In genomic region chr1:226702318-226702956, GRCh38 we compare ENCODE assay signal across 8 cellular contexts. TPM values are rescaled to one million over a fixed set of nuclear protein-coding genes. Genes with fewer than 3 reads are reported as not detected.
DNase-seq lines count a peak whose midpoint lies in the region; TF ChIP-seq lines count a peak whose summit lies in the region.

No MANE protein-coding gene starts in this region.

- no peak for TF ChIP-seq RAD21 in SK-N-SH (IDR thresholded peaks at IDR 0.05; ENCODE audit: low read length)

- H3K36me3 ChIP-seq in SK-N-SH (replicated peaks in 1 of 2; ENCODE audit: control insufficient read depth in 1 of 2, insufficient read depth in 2 of 2, low read length in 1 of 2): no peaks in the 10 kb centered on the region

- H3K27ac Mint-ChIP-seq in progenitor cell of endocrine pancreas: peak overlapping the region; percentile 95

- TF ChIP-seq EP300 in SK-N-SH (IDR thresholded peaks at IDR 0.05; ENCODE audit: borderline replicate concordance in 1 of 2, low read depth in 1 of 2, low read length in 1 of 2): no peak

- H3K4me2 ChIP-seq in SK-N-SH: peak overlapping the region; percentile 85

- peaks cover 3% of the 10 kb centered on the region for H3K4me1 Mint-ChIP-seq in progenitor cell of endocrine pancreas (ENCODE audit: low read depth)

- TF ChIP-seq CTCF in SK-N-SH (IDR thresholded peaks at IDR 0.05): no peak
- no peak for TF ChIP-seq CTCF in fibroblast of mammary gland (conservative IDR thresholded peaks at IDR 0.05; ENCODE audit: control insufficient read depth, insufficient read depth, low read depth, low read length)
- no peak for TF ChIP-seq CTCF in progenitor cell of endocrine pancreas (IDR thresholded peaks at IDR 0.05; ENCODE audit: unreplicated experiment)
- no peak for TF ChIP-seq CTCF in GM13976 (IDR thresholded peaks at IDR 0.05; ENCODE audit: borderline replicate concordance, control extremely low read depth, extremely low read depth, insufficient read depth, missing control alignments)

- H2AFZ ChIP-seq in SK-N-SH (ENCODE audit: low read depth): peak overlapping the region; percentile 98; the same call in 1 of the 2 replicates

- no peak overlapping the region for H3K9ac ChIP-seq in SK-N-SH

- H3F3A ChIP-seq in SK-N-SH (replicated peaks; ENCODE audit: insufficient read depth): peaks cover 4% of the 10 kb centered on the region

- peaks cover 8 to 27% of the 10 kb centered on the region in 2 experiments; a peak in 3 of 4 replicates for H3K4me1 ChIP-seq in SK-N-SH (ENCODE audit: control insufficient read depth in 1 of 2, insufficient read depth in 2 of 2, low read depth in 1 of 2, low read length in 1 of 2)

- H4K20me1 ChIP-seq in SK-N-SH (ENCODE audit: insufficient read depth): no peaks in the 10 kb centered on the region

- no peaks in the 10 kb centered on the region for H3K9me2 ChIP-seq in SK-N-SH

- no peaks in the 10 kb centered on the region for H3K79me2 ChIP-seq in SK-N-SH (ENCODE audit: insufficient read depth)

- in situ Hi-C loops in GM13976 (cut with MboI; ENCODE audit: low sequenced_read_pairs, unreplicated experiment): no loop called here

- no peaks in the 10 kb centered on the region for H3K36me3 Mint-ChIP-seq in progenitor cell of endocrine pancreas (ENCODE audit: insufficient read depth)

- CTCF ChIA-PET in SK-N-SH (lab: Yijun Ruan, JAX): interaction anchor here (1.1 to 1.3 kb wide), 3 partner anchors 9 to 99 kb away, joined by 3 to 4 read pairs (median 3); no protein-coding TSS in a partner anchor

- peak overlapping the region; percentile 43 to 90; a peak in 3 of 4 replicates for H3K27ac ChIP-seq in SK-N-SH (ENCODE audit: low read depth in 2 of 2, low read length in 1 of 2)

- H3K27me3 ChIP-seq in SK-N-SH (ENCODE audit: insufficient read depth): no peaks in the 10 kb centered on the region

- no peaks in the 10 kb centered on the region for H3K9me3 ChIP-seq in SK-N-SH

- 96% methylated on average over 12 of the region's 12 CpGs for WGBS in SK-N-SH (ENCODE audit: low lambda C conversion rate)

- peak overlapping the region; percentile 79 for H3K4me3 Mint-ChIP-seq in progenitor cell of endocrine pancreas (ENCODE audit: low read depth)

- H3K4me3 ChIP-seq in SK-N-SH (ENCODE audit: low read depth in 2 of 2, low read length in 1 of 2) (peak overlapping the region; percentile 55 to 74; a peak in 2 of 4 replicates), fibroblast of mammary gland (ENCODE audit: control insufficient read depth, low read depth, low read length) (peak overlapping the region; percentile 57)

- POLR2A ChIA-PET in SK-N-SH (lab: Yijun Ruan, JAX): interaction anchor here (1.1 to 1.4 kb wide), 2 partner anchors 10 to 15 kb away, joined by 3 read pairs; no protein-coding TSS in a partner anchor

- DNase-seq in NCI-H2107 treated with DMSO at 0.1 percent for 48 hours (lab: John Stamatoyannopoulos, UW; ENCODE audit: unreplicated experiment) (peak; percentile 28), NCI-H2107 (lab: John Stamatoyannopoulos, UW) (no peak), SK-N-SH (no peak), fibroblast of mammary gland (ENCODE audit: low read depth) (peak; percentile 94), progenitor cell of endocrine pancreas (ENCODE audit: low spot score, unreplicated experiment) (no peak), amniotic stem cell (lab: John Stamatoyannopoulos, UW) (no peak), GM13976 (ENCODE audit: low spot score) (no peak), NCI-H1436 (lab: John Stamatoyannopoulos, UW) (no peak)

- no peaks in the 10 kb centered on the region for H3K27me3 Mint-ChIP-seq in progenitor cell of endocrine pancreas

- H3K9me3 Mint-ChIP-seq in progenitor cell of endocrine pancreas (ENCODE audit: low read depth): no peaks in the 10 kb centered on the region

TF ChIP-seq in SK-N-SH, 30 proteins besides CTCF, POLR2A, EP300 and RAD21:
- TF ChIP-seq SMC3 (IDR thresholded peaks at IDR 0.05; ENCODE audit: low read depth, low read length) (no peak), GABPA (IDR thresholded peaks at IDR 0.05; ENCODE audit: low read depth) (no peak), REST (IDR thresholded peaks at IDR 0.05; ENCODE audit: low read depth, low read length) (no peak), GATA2 (CRISPR knock-in tag; IDR thresholded peaks at IDR 0.05) (no peak), YY1 (IDR thresholded peaks at IDR 0.05; ENCODE audit: low read depth) (no peak), TEAD4 (IDR thresholded peaks at IDR 0.05; ENCODE audit: borderline replicate concordance, insufficient read depth) (no peak), USF1 (IDR thresholded peaks at IDR 0.05; ENCODE audit: borderline replicate concordance, low read depth) (no peak), SIN3A (IDR thresholded peaks at IDR 0.05; ENCODE audit: borderline replicate concordance, low read depth, low read length) (no peak), NRF1 (IDR thresholded peaks at IDR 0.05; ENCODE audit: low read depth, low read length) (no peak), PBX3 (IDR thresholded peaks at IDR 0.05) (no peak), RFX5 (IDR thresholded peaks at IDR 0.05; ENCODE audit: low read length) (no peak)

RNA-seq across cellular contexts. Expression of gene ITPKB, which starts 36.6 kb away (rescaled TPM):
- polyA plus RNA-seq in SK-N-SH (2012; rRNA removed): 1.8 and 2.4 TPM in 2 replicates
- polyA plus RNA-seq in SK-N-SH (2012; cell fraction: cytosol; rRNA removed): 1.0 and 1.7 TPM in 2 replicates
- polyA plus RNA-seq in SK-N-SH (2012; cell fraction: nucleus; rRNA removed): 3.5 and 3.6 TPM in 2 replicates
- 9.3 and 9.8 TPM in 2 replicates for total RNA-seq in progenitor cell of endocrine pancreas

Comparison
In these comparisons a context has a peak if more than half of its experiments do, and no peak if none do; other contexts are left out.
1. DNase-seq: peak in NCI-H2107 treated with DMSO at 0.1 percent for 48 hours (single experiment) and fibroblast of mammary gland (single experiment); none in NCI-H2107 (single experiment), SK-N-SH (single experiment), progenitor cell of endocrine pancreas (single experiment), amniotic stem cell (single experiment), GM13976 (single experiment) and NCI-H1436 (single experiment).